In genomic region chr4:121358473-121358872, GRCh38 we compare ENCODE assay signal across 14 cellular contexts. TPM values are rescaled to one million over a fixed set of nuclear protein-coding genes. Genes with fewer than 3 reads are reported as not detected.
DNase-seq lines count a peak whose midpoint lies in the region; ATAC-seq, FAIRE-seq and TF ChIP-seq lines count a peak whose summit lies in the region.
"Had no signal": no experiment of that assay in that cellular context is flagged by ENCODE, and none has a peak within 500 bp of the region (broad histone marks: within the 10 kb centered on the region; RNA-seq: fewer than 3 reads in every experiment).

No MANE protein-coding gene starts in this region.

- H3K27me3 Mint-ChIP-seq in GM23338 (ENCODE audit: insufficient read depth, low read depth, poor library complexity), result no peaks in the 10 kb centered on the region

- TF ChIP-seq POLR2A in endothelial cell of umbilical vein (IDR thresholded peaks at IDR 0.05; ENCODE audit: low read depth, low read length), result no peak

- no peaks in the 10 kb centered on the region for H3F3A ChIP-seq in GM23338 (replicated peaks; ENCODE audit: low read depth)

- no peak overlapping the region for H2AFZ ChIP-seq in endothelial cell of umbilical vein (ENCODE audit: low read depth, low read length)
- no peak overlapping the region for H2AFZ ChIP-seq in GM23338

- H4K20me1 ChIP-seq in endothelial cell of umbilical vein (replicated peaks; ENCODE audit: control insufficient read depth, extremely low read depth, insufficient read depth, low read length) (no peaks in the 10 kb centered on the region), GM23338 (replicated peaks; ENCODE audit: insufficient read depth) (no peaks in the 10 kb centered on the region)

- no peaks in the 10 kb centered on the region for H3K4me1 Mint-ChIP-seq in GM23338
- H3K4me1 Mint-ChIP-seq: activated CD4-positive, alpha-beta T cell treated with anti-CD3 and anti-CD28 coated beads, Interleukin-2, amount 10 ng/mL, durations not matched to agents 24 days and 14 days; naive B cell had no signal

- POLR2A ChIA-PET in endothelial cell of umbilical vein (lab: Charles Lee), result no interaction called here

- H3K9me1 ChIP-seq in endothelial cell of umbilical vein (replicated peaks; ENCODE audit: control insufficient read depth, extremely low read depth, insufficient read depth, low read length), result no peaks in the 10 kb centered on the region

- no peak overlapping the region for H3K27ac Mint-ChIP-seq in GM23338
- H3K27ac Mint-ChIP-seq: activated CD4-positive, alpha-beta T cell treated with anti-CD3 and anti-CD28 coated beads, Interleukin-2, amount 10 ng/mL, durations not matched to agents 24 days and 14 days; activated T-helper 2 cell treated with anti-CD3 and anti-CD28 coated beads, Interferon-gamma antibody, Interleukin-2, Interleukin-4, amounts not matched to agents 10 μg/mL and 5 μg/mL and 100 μg/mL, durations not matched to agents 14 hours and 24 hours and 36 hours; naive B cell had no signal

- FAIRE-seq in endothelial cell of umbilical vein (lab: Jason Lieb, UNC), result no peak

- no peak overlapping the region for H3K4me3 Mint-ChIP-seq in GM23338
- H3K4me3 Mint-ChIP-seq: activated CD4-positive, alpha-beta T cell treated with anti-CD3 and anti-CD28 coated beads, Interleukin-2, amount 10 ng/mL, durations not matched to agents 24 days and 14 days; naive B cell had no signal

- H3K79me2 ChIP-seq in endothelial cell of umbilical vein (ENCODE audit: control insufficient read depth, insufficient read depth, low read length), result no peaks in the 10 kb centered on the region
- H3K79me2 ChIP-seq in GM23338 (replicated peaks; ENCODE audit: insufficient read depth), result no peaks in the 10 kb centered on the region

- no peaks in the 10 kb centered on the region for H3K36me3 Mint-ChIP-seq in GM23338 (ENCODE audit: low read depth)

- dilution Hi-C loops in endothelial cell of umbilical vein (cut with MboI; ENCODE audit: extremely low pct_ligation_motif_present, low sequenced_read_pairs), result no loop called here

- H3K36me3 ChIP-seq in endothelial cell of umbilical vein (ENCODE audit: control insufficient read depth in 2 of 2, extremely low read depth in 1 of 2, insufficient read depth in 2 of 2, low read length in 2 of 2) (no peaks in the 10 kb centered on the region), GM23338 (ENCODE audit: insufficient read depth) (no peaks in the 10 kb centered on the region)

- H3K9me3 ChIP-seq in endothelial cell of umbilical vein (replicated peaks; ENCODE audit: control insufficient read depth, insufficient read depth, low read length), result no peaks in the 10 kb centered on the region

- H3K4me1 ChIP-seq in endothelial cell of umbilical vein (ENCODE audit: control insufficient read depth, extremely low read depth, insufficient read depth, low read length) (no peaks in the 10 kb centered on the region), GM23338 (ENCODE audit: insufficient read depth) (no peaks in the 10 kb centered on the region)

- no TSS peak for BruUV-seq in endothelial cell of umbilical vein (replicated peaks; lab: Mats Ljungman, UMichigan)

- H3K9me2 ChIP-seq in GM23338 (ENCODE audit: insufficient read depth), result 0 out of 2 replicates have a peak, but pooled peaks cover 3% of the 10 kb centered on the region

- intact Hi-C loops in endothelial cell of umbilical vein (cut with micrococcal nuclease) (no loop called here), Right ventricle myocardium superior (cut with DNase I) (no loop called here)

- H3K27ac ChIP-seq in endothelial cell of umbilical vein (ENCODE audit: insufficient read depth, low read depth, low read length), result no peak overlapping the region
- no peak overlapping the region for H3K27ac ChIP-seq in caudate nucleus (ENCODE audit: low read depth, low read length)
- H3K27ac ChIP-seq in GM23338 (ENCODE audit: low read depth), result no peak overlapping the region

- DNase-seq in ELR (ENCODE audit: low read depth) (peak; percentile 53), OCI-M1 (lab: John Stamatoyannopoulos, UW) (peak; percentile 65), endothelial cell of umbilical vein (ENCODE audit: low read depth, low spot score) (no peak), retinal pigment epithelial cell (ENCODE audit: low read depth) (peak; percentile 24), caudate nucleus (lab: John Stamatoyannopoulos, UW) (no peak), GM23338 (ENCODE audit: low spot score) (no peak), Right ventricle myocardium superior (no peak)
- DNase-seq in activated CD4-positive, alpha-beta T cell treated with anti-CD3 and anti-CD28 coated beads, Interleukin-2, amount 50 U/mL, for 1 hour, result no peak
- DNase-seq: activated CD4-positive, alpha-beta T cell treated with anti-CD3 and anti-CD28 coated beads, Interleukin-2, amount 10 ng/mL, durations not matched to agents 24 days and 14 days; COR-L47; naive B cell; NCI-H2029; T-helper 1 cell had no signal

- TF ChIP-seq CTCF in endothelial cell of umbilical vein (IDR thresholded peaks at IDR 0.05; ENCODE audit: extremely low read depth in 1 of 2, insufficient read depth in 1 of 2, low read depth in 1 of 2, low read length in 2 of 2) (no peak), retinal pigment epithelial cell (conservative IDR thresholded peaks at IDR 0.05; ENCODE audit: low read depth, low read length) (no peak), GM23338 (conservative IDR thresholded peaks at IDR 0.05; ENCODE audit: low read depth in 2 of 2) (no peak)

- ATAC-seq in GM23338, result no peak
- no peak for ATAC-seq in Right ventricle myocardium superior (ENCODE audit: poor library complexity)

- H3K27me3 ChIP-seq in endothelial cell of umbilical vein (ENCODE audit: control insufficient read depth in 2 of 2, insufficient read depth in 2 of 2, low read length in 2 of 2) (no peaks in the 10 kb centered on the region), GM23338 (ENCODE audit: insufficient read depth) (no peaks in the 10 kb centered on the region)

- H3K4me3 ChIP-seq in endothelial cell of umbilical vein (replicated peaks in 1 of 3; ENCODE audit: insufficient read depth in 1 of 3, low read depth in 1 of 3, low read length in 3 of 3) (no peak overlapping the region), retinal pigment epithelial cell (ENCODE audit: low read length) (no peak overlapping the region), GM23338 (no peak overlapping the region)

- H3K4me2 ChIP-seq in endothelial cell of umbilical vein (ENCODE audit: insufficient read depth, low read length) (no peak overlapping the region), GM23338 (no peak overlapping the region)

- CTCF ChIA-PET in endothelial cell of umbilical vein (lab: Charles Lee), result interaction anchor here (3.4 kb wide), 1 partner anchor 13 kb away, joined by 19 read pairs; no protein-coding TSS in a partner anchor

- H3K9me3 Mint-ChIP-seq in GM23338, result no peaks in the 10 kb centered on the region; the same call in 1 of the 3 replicates
- H3K9me3 Mint-ChIP-seq: activated CD4-positive, alpha-beta T cell treated with anti-CD3 and anti-CD28 coated beads, Interleukin-2, amount 10 ng/mL, durations not matched to agents 24 days and 14 days had no signal

- no peak overlapping the region for H3K9ac ChIP-seq in endothelial cell of umbilical vein (replicated peaks; ENCODE audit: extremely low read depth, insufficient read depth, low read length)

TF ChIP-seq in endothelial cell of umbilical vein, 7 proteins besides CTCF, POLR2A, EP300 and RAD21:
- TF ChIP-seq JUN (IDR thresholded peaks at IDR 0.05; ENCODE audit: borderline replicate concordance, insufficient read depth, insufficient read length, low read depth) (no peak), EZH2 (IDR thresholded peaks at IDR 0.05; ENCODE audit: borderline replicate concordance, low read depth, low read length, severe bottlenecking) (no peak), FOS (IDR thresholded peaks at IDR 0.05; ENCODE audit: borderline replicate concordance, insufficient read depth, low read length) (peak; percentile 14)
- TF ChIP-seq, protein P1, sequence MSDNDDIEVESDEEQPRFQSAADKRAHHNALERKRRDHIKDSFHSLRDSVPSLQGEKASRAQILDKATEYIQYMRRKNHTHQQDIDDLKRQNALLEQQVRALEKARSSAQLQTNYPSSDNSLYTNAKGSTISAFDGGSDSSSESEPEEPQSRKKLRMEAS (IDR thresholded peaks at IDR 0.05; ENCODE audit: insufficient read depth, insufficient read length), result no peak

TF ChIP-seq in GM23338, 12 proteins besides CTCF, POLR2A, EP300 and RAD21 (continues in another document):
- no peak for TF ChIP-seq EZH2phosphoT487 (IDR thresholded peaks at IDR 0.05; ENCODE audit: unreplicated experiment)
- TF ChIP-seq JUNB (IDR thresholded peaks at IDR 0.05; ENCODE audit: unreplicated experiment), result no peak
- no peak for TF ChIP-seq STAT1 (IDR thresholded peaks at IDR 0.05; ENCODE audit: unreplicated experiment)
- TF ChIP-seq CREB1 (CRISPR knock-in tag; IDR thresholded peaks at IDR 0.05; ENCODE audit: low read depth), result no peak
- TF ChIP-seq ZNF114 (CRISPR knock-in tag; IDR thresholded peaks at IDR 0.05), result no peak

RNA-seq across cellular contexts. Expression of gene QRFPR, which starts 22.3 kb away (rescaled TPM):
- total RNA-seq in endothelial cell of umbilical vein (not detected in 2 replicates), Right ventricle myocardium superior (0.78 TPM)
- polyA plus RNA-seq in endothelial cell of umbilical vein (not detected in 2 replicates), GM23338 (2016; fragmentation: Nextera tagmentation; extraction: Ambion mirVana) (0.27 and 0.50 TPM in 2 replicates)
- not detected in 2 replicates for polyA plus RNA-seq in endothelial cell of umbilical vein (2011; cell fraction: cytosol; rRNA removed)
- not detected in 2 replicates for polyA plus RNA-seq in endothelial cell of umbilical vein (2011; cell fraction: nucleus; rRNA removed)
- not detected in 2 replicates for polyA plus RNA-seq in endothelial cell of umbilical vein (2012)
- polyA minus RNA-seq in endothelial cell of umbilical vein, result not detected in 2 replicates
- not detected for polyA minus RNA-seq in endothelial cell of umbilical vein (2011; cell fraction: cytosol; rRNA and poly(A)+ RNA removed)
- polyA minus RNA-seq in endothelial cell of umbilical vein (2011; cell fraction: nucleus; rRNA and poly(A)+ RNA removed), result not detected in 2 replicates
- total RNA-seq in GM23338 (2014; rRNA removed; shearing (Covaris generic)), result 0.35 and 1.3 TPM in 2 replicates
- total RNA-seq: activated CD4-positive, alpha-beta T cell treated with anti-CD3 and anti-CD28 coated beads, Interleukin-2, amount 10 ng/mL, durations not matched to agents 24 days and 14 days; activated T-helper 2 cell treated with anti-CD3 and anti-CD28 coated beads, Interferon-gamma antibody, Interleukin-2, Interleukin-4, amounts not matched to agents 10 μg/mL and 5 μg/mL and 100 μg/mL, durations not matched to agents 14 hours and 24 hours and 36 hours had no signal

Comparison
In these comparisons a context has a peak if more than half of its experiments do, and no peak if none do; other contexts are left out.
1. DNase-seq: peak in ELR (single experiment), OCI-M1 (single experiment) and retinal pigment epithelial cell (single experiment); none in endothelial cell of umbilical vein (single experiment), caudate nucleus (0 of 61), GM23338 (single experiment), activated CD4-positive, alpha-beta T cell treated with anti-CD3 and anti-CD28 coated beads, Interleukin-2, amount 50 U/mL, for 1 hour (single experiment) and Right ventricle myocardium superior (single experiment).